Comparison of ENCODE assay signal across 1 cellular context in genomic region chr11:62669420-62670161, GRCh38.
TF ChIP-seq lines count a peak whose summit lies in the region.

No MANE protein-coding gene starts in this region.

TF ChIP-seq in H1, 55 proteins besides CTCF, POLR2A, EP300 and RAD21:
- TF ChIP-seq BRCA1 (IDR thresholded peaks at IDR 0.05; ENCODE audit: low read depth, low read length) (no peak), JUN (IDR thresholded peaks at IDR 0.05; ENCODE audit: low read depth, low read length) (no peak), E2F6 (IDR thresholded peaks at IDR 0.05) (no peak), SUZ12 (IDR thresholded peaks at IDR 0.05; ENCODE audit: low read length) (no peak), EZH2 (IDR thresholded peaks at IDR 0.05; ENCODE audit: low read depth, low read length, severe bottlenecking) (no peak), CREB1 (IDR thresholded peaks at IDR 0.05) (no peak)
